ENCODE assay signal across 24 cellular contexts in genomic region chr17:47076171-47076570, GRCh38.
"Had no signal": no experiment of that assay in that cellular context is flagged by ENCODE, and none has a peak within 500 bp of the region (broad histone marks: within the 10 kb centered on the region; RNA-seq: fewer than 3 reads in every experiment).

No MANE protein-coding gene starts in this region.

- DNase-seq: activated CD4-positive, alpha-beta T cell treated with anti-CD3 and anti-CD28 coated beads, Interleukin-2, amount 10 ng/mL, durations not matched to agents 24 days and 14 days; activated CD8-positive, alpha-beta memory T cell treated with anti-CD3 and anti-CD28 coated beads, Interleukin-2, amount 10 ng/mL, durations not matched to agents 7 days and 5 days; activated CD8-positive, alpha-beta T cell treated with anti-CD3 and anti-CD28 coated beads for 36 hours; activated effector memory CD4-positive, alpha-beta T cell treated with anti-CD3 and anti-CD28 coated beads, Interleukin-2, amount 50 U/mL, for 16 hours; activated naive CD4-positive, alpha-beta T cell treated with anti-CD3 and anti-CD28 coated beads, Interleukin-2, amount 50 U/mL, for 16 hours; activated T-cell treated with anti-CD3 and anti-CD28 coated beads for 4 hours; aorta; foreskin keratinocyte; left ventricle myocardium inferior; naive thymus-derived CD8-positive, alpha-beta T cell; posterior cingulate gyrus; right lobe of liver; stimulated activated CD4-positive, alpha-beta T cell treated with anti-CD3 and anti-CD28 coated beads, Interleukin-2, amount 100 ng/mL, for 24 hours; stimulated activated naive CD8-positive, alpha-beta T cell treated with anti-CD3 and anti-CD28 coated beads, Interleukin-15, amount 100 ng/mL, for 72 hours; T-helper 2 cell; tibial artery had no signal

- H3K27me3 ChIP-seq: foreskin keratinocyte, hepatocyte, neural progenitor cell, right lobe of liver, tibial artery had no signal

- H3K9me3 ChIP-seq: left ventricle myocardium inferior, right lobe of liver, tibial artery had no signal

- ATAC-seq: activated CD4-positive, CD25-positive, alpha-beta regulatory T cell treated with anti-CD3 and anti-CD28 coated beads, Interleukin-2, amount 50 U/mL, for 24 hours; activated CD8-positive, alpha-beta memory T cell treated with anti-CD3 and anti-CD28 coated beads, Interleukin-2, amount 10 ng/mL, durations not matched to agents 7 days and 5 days; activated CD8-positive, alpha-beta T cell treated with anti-CD3 and anti-CD28 coated beads for 36 hours; foreskin keratinocyte; naive thymus-derived CD8-positive, alpha-beta T cell; right lobe of liver; stimulated activated effector memory CD8-positive, alpha-beta T cell treated with anti-CD3 and anti-CD28 coated beads, Interleukin-12 subunit alpha, Interleukin-12 subunit beta, amount 100 ng/mL, for 72 hours; stimulated activated naive CD8-positive, alpha-beta T cell treated with anti-CD3 and anti-CD28 coated beads, Interleukin-15, amount 100 ng/mL, for 72 hours had no signal

- H3K4me1 ChIP-seq: neural progenitor cell, right lobe of liver, tibial artery had no signal

- H3K4me2 ChIP-seq: hepatocyte, neural progenitor cell had no signal

- H3K36me3 ChIP-seq: left ventricle myocardium inferior, tibial artery had no signal

- H3K27ac ChIP-seq: coronary artery, epithelial cell of prostate, foreskin keratinocyte, hepatocyte, left ventricle myocardium inferior, neural progenitor cell, right lobe of liver, skin epidermis, tibial artery, VCaP had no signal

- H3K9ac ChIP-seq: neural progenitor cell had no signal

- H3K4me3 ChIP-seq: coronary artery, hepatocyte, left ventricle myocardium inferior, neural progenitor cell, right lobe of liver, skin epidermis, tibial artery had no signal
